In the genomic region with DNA sequence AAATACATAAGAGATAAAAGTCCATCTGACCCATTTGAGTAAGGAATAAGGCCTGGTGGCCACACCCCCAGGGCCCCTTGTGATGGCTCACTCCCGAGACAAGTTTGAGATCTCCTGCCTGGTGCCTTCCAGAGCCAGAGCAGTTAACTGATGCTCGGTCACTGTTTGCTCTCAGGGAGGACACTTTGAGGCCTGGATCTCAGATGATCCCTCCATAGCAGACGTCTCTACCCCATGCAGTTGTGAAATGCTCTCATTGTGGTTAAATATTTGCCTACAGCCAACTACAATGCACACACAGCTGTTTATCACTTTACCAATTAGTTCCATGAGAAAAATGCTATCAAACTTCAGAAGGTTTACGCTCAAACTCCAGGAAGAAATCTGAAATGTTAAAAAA, we compare ENCODE assay signal across 23 cellular contexts. TPM values are rescaled to one million over a fixed set of nuclear protein-coding genes. Genes with fewer than 3 reads are reported as not detected.
DNase-seq lines count a peak whose midpoint lies in the region; ATAC-seq lines count a peak whose summit lies in the region.
"Had no signal": no experiment of that assay in that cellular context is flagged by ENCODE, and none has a peak within 500 bp of the region (broad histone marks: within the 10 kb centered on the region; RNA-seq: fewer than 3 reads in every experiment).

No MANE protein-coding gene starts in this region.

- no peak for DNase-seq in activated CD4-positive, alpha-beta T cell treated with anti-CD3 and anti-CD28 coated beads, Interleukin-2, amount 10 ng/mL, durations not matched to agents 24 days and 14 days
- no peak for DNase-seq in activated CD4-positive, alpha-beta T cell treated with anti-CD3 and anti-CD28 coated beads for 1 hour
- no peak for DNase-seq in CD4-positive, CD25-positive, alpha-beta regulatory T cell
- DNase-seq in T-helper 17 cell (no peak), iris pigment epithelial cell (ENCODE audit: low read depth) (peak; percentile 15)
- DNase-seq: AML-193, C1 segment of cervical spinal cord, DMS79, H9, KBM-7, MM.1S, NCI-H1092, NCI-H146, NCI-H2029, NCI-H2227 treated with DMSO at 0.1 percent for 48 hours, NCI-H510A, NCI-H748 treated with DMSO at 0.1 percent for 48 hours, SIG-M5 had no signal

- no peaks in the 10 kb centered on the region for H3K9me3 Mint-ChIP-seq in activated CD4-positive, alpha-beta T cell treated with anti-CD3 and anti-CD28 coated beads, Interleukin-2, amount 10 ng/mL, durations not matched to agents 24 days and 14 days
- H3K9me3 Mint-ChIP-seq in CD4-positive, CD25-positive, alpha-beta regulatory T cell, result peaks cover 0 to 7% (median 0%) of the 10 kb centered on the region in 7 donors
- H3K9me3 Mint-ChIP-seq: H9 had no signal

- peak overlapping the region; percentile 5 for H3K27ac Mint-ChIP-seq in activated CD4-positive, alpha-beta T cell treated with anti-CD3 and anti-CD28 coated beads, Interleukin-2, amount 10 ng/mL, durations not matched to agents 24 days and 14 days
- peak overlapping the region in 2 of 3 donors; percentile 6 to 56 for H3K27ac Mint-ChIP-seq in CD4-positive, CD25-positive, alpha-beta regulatory T cell
- H3K27ac Mint-ChIP-seq in T-helper 17 cell, result peak overlapping the region; percentile 24

- H3K36me3 ChIP-seq in CD4-positive, CD25-positive, alpha-beta regulatory T cell (ENCODE audit: control insufficient read depth, insufficient read depth, low read length), result peaks cover 21% of the 10 kb centered on the region

- no peak overlapping the region for H3K4me3 ChIP-seq in CD4-positive, CD25-positive, alpha-beta regulatory T cell (ENCODE audit: low read depth, low read length)

- peaks cover 29% of the 10 kb centered on the region for H3K4me1 ChIP-seq in CD4-positive, CD25-positive, alpha-beta regulatory T cell (ENCODE audit: control insufficient read depth, insufficient read depth, low read length, poor library complexity, severe bottlenecking)

- no peak overlapping the region for H3K27ac ChIP-seq in CD4-positive, CD25-positive, alpha-beta regulatory T cell (ENCODE audit: insufficient read depth, low read length, poor library complexity, severe bottlenecking)

- H3K4me3 Mint-ChIP-seq in activated CD4-positive, alpha-beta T cell treated with anti-CD3 and anti-CD28 coated beads, Interleukin-2, amount 10 ng/mL, durations not matched to agents 24 days and 14 days, result no peak overlapping the region
- no peak overlapping the region for H3K4me3 Mint-ChIP-seq in CD4-positive, CD25-positive, alpha-beta regulatory T cell
- no peak overlapping the region for H3K4me3 Mint-ChIP-seq in T-helper 17 cell
- H3K4me3 Mint-ChIP-seq: H9 had no signal

- H3K36me3 Mint-ChIP-seq in activated CD4-positive, alpha-beta T cell treated with anti-CD3 and anti-CD28 coated beads, Interleukin-2, amount 10 ng/mL, durations not matched to agents 24 days and 14 days (ENCODE audit: low read depth), result peaks cover 68% of the 10 kb centered on the region
- peaks cover 30% of the 10 kb centered on the region for H3K36me3 Mint-ChIP-seq in CD4-positive, CD25-positive, alpha-beta regulatory T cell
- H3K36me3 Mint-ChIP-seq in T-helper 17 cell (ENCODE audit: low read depth), result peaks cover 10% of the 10 kb centered on the region

- no peaks in the 10 kb centered on the region for H3K27me3 ChIP-seq in CD4-positive, CD25-positive, alpha-beta regulatory T cell (ENCODE audit: control insufficient read depth, insufficient read depth, low read length)

- peaks cover 50% of the 10 kb centered on the region for H3K4me1 Mint-ChIP-seq in activated CD4-positive, alpha-beta T cell treated with anti-CD3 and anti-CD28 coated beads, Interleukin-2, amount 10 ng/mL, durations not matched to agents 24 days and 14 days
- H3K4me1 Mint-ChIP-seq in CD4-positive, CD25-positive, alpha-beta regulatory T cell, result peaks cover 18 to 89% (median 39%) of the 10 kb centered on the region in 4 donors
- peaks cover 57% of the 10 kb centered on the region for H3K4me1 Mint-ChIP-seq in T-helper 17 cell

- no peak for ATAC-seq in CD4-positive, CD25-positive, alpha-beta regulatory T cell (ENCODE audit: low read depth in 2 of 2)
- ATAC-seq in T-helper 17 cell (no peak), GM21447 (IDR thresholded peaks at IDR 0.05; ENCODE audit: unreplicated experiment) (no peak), HG03469 (IDR thresholded peaks at IDR 0.05; ENCODE audit: unreplicated experiment) (no peak), GM21723 (IDR thresholded peaks at IDR 0.05; ENCODE audit: unreplicated experiment) (no peak)
- ATAC-seq: Panc1 had no signal

- no peaks in the 10 kb centered on the region for H3K9me3 ChIP-seq in CD4-positive, CD25-positive, alpha-beta regulatory T cell (ENCODE audit: control insufficient read depth in 2 of 2, low read length in 2 of 2)
- H3K9me3 ChIP-seq in T-helper 17 cell (ENCODE audit: control insufficient read depth, low read length, poor library complexity, severe bottlenecking), result no peaks in the 10 kb centered on the region

- intact Hi-C loops in activated CD4-positive, alpha-beta T cell treated with anti-CD3 and anti-CD28 coated beads, Interleukin-2, amount 10 ng/mL, durations not matched to agents 24 days and 14 days (cut with micrococcal nuclease), result no loop called here

- H3K27me3 Mint-ChIP-seq in activated CD4-positive, alpha-beta T cell treated with anti-CD3 and anti-CD28 coated beads, Interleukin-2, amount 10 ng/mL, durations not matched to agents 24 days and 14 days, result no peaks in the 10 kb centered on the region
- H3K27me3 Mint-ChIP-seq in CD4-positive, CD25-positive, alpha-beta regulatory T cell, result no peaks in the 10 kb centered on the region
- H3K27me3 Mint-ChIP-seq in T-helper 17 cell, result no peaks in the 10 kb centered on the region

RNA-seq across cellular contexts. Expression of a gene that starts 12.3 kb away (rescaled TPM):
- 120 and 122 TPM in 2 replicates for total RNA-seq in activated CD4-positive, alpha-beta T cell treated with anti-CD3 and anti-CD28 coated beads, Interleukin-2, amount 10 ng/mL, durations not matched to agents 24 days and 14 days
- 75.2 TPM for total RNA-seq in CD4-positive, CD25-positive, alpha-beta regulatory T cell
- polyA plus RNA-seq in CD4-positive, CD25-positive, alpha-beta regulatory T cell, result 100 to 1,000 TPM; 157 to 210 (median 190) TPM
- total RNA-seq in T-helper 17 cell, result 10 to 100 TPM; 73.7 to 86.2 TPM
- total RNA-seq: HT1080 had no signal
